ENCODE assay signal across 30 cellular contexts in the genomic region with DNA sequence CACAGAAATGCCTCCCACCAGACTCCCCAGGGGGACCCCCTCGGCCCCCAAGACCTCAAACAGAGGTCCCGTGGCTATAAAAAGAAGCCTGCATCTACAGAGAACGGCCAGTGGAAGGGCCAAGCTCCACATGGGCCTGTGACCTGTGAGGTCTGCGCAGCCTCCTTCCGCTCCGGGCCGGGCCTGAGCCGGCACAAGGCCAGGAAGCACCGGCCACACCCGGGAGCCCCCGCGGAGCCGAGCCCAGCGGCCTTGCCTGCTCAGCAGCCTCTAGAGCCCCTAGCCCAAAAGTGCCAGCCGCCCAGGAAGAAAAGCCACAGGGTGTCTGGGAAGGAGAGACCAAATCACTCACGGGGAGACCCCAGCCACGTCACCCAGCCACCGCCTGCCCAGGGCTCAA. TPM values are rescaled to one million over a fixed set of nuclear protein-coding genes. Genes with fewer than 3 reads are reported as not detected.
"Had no signal": no experiment of that assay in that cellular context is flagged by ENCODE, and none has a peak within 500 bp of the region (broad histone marks: within the 10 kb centered on the region; RNA-seq: fewer than 3 reads in every experiment).

No MANE protein-coding gene starts in this region.

- H3K27ac ChIP-seq: left lung, pancreas, prostate gland, skin epidermis, suprapubic skin, thoracic aorta, tibial artery, upper lobe of right lung had no signal

- DNase-seq: hippocampal formation; kidney glomerular epithelial cell; left cardiac atrium; left lung; mesendoderm; midbrain; mucosa of descending colon; naive thymus-derived CD4-positive, alpha-beta T cell; nucleus accumbens; pancreas; posterior cingulate gyrus; right cardiac atrium; stimulated activated CD4-positive, alpha-beta T cell treated with anti-CD3 and anti-CD28 coated beads, Interleukin-12 subunit alpha, Interleukin-12 subunit beta, amount 100 ng/mL, for 4 hours; stimulated activated CD4-positive, alpha-beta T cell treated with anti-CD3 and anti-CD28 coated beads, Interleukin-15, amount 100 ng/mL, for 24 hours; stimulated activated CD4-positive, alpha-beta T cell treated with anti-CD3 and anti-CD28 coated beads, Interleukin-2, amount 100 ng/mL, for 24 hours; stimulated activated CD4-positive, alpha-beta T cell treated with anti-CD3 and anti-CD28 coated beads, Interleukin-4, amount 100 ng/mL, for 1 hour; stimulated activated naive CD4-positive, alpha-beta T cell; tibial artery; trophoblast cell; upper lobe of right lung had no signal

- ATAC-seq: left cardiac atrium; left lung; mucosa of descending colon; naive thymus-derived CD4-positive, alpha-beta T cell; natural killer cell treated with Interleukin-12 subunit alpha and Interleukin-12 subunit beta and Interleukin-15 and Interleukin-18, amount 100 ng/mL, for 72 hours; pancreas; right cardiac atrium; sciatic nerve; upper lobe of right lung had no signal

- H3K36me3 ChIP-seq: left lung, pancreas, prostate gland, suprapubic skin, thoracic aorta, tibial artery, upper lobe of right lung had no signal

- H3K27me3 Mint-ChIP-seq: natural killer cell treated with Interleukin-12 subunit alpha and Interleukin-12 subunit beta and Interleukin-15 and Interleukin-18, amount 100 ng/mL, for 72 hours; stimulated activated naive CD8-positive, alpha-beta T cell treated with anti-CD3 and anti-CD28 coated beads, Interleukin-15, Interleukin-2, amounts not matched to agents 100 ng/mL and 50 ng/mL, for 24 hours had no signal

- H3K9me3 Mint-ChIP-seq: naive thymus-derived CD4-positive, alpha-beta T cell; natural killer cell treated with Interleukin-12 subunit alpha and Interleukin-12 subunit beta and Interleukin-15 and Interleukin-18, amount 100 ng/mL, for 72 hours; stimulated activated naive CD8-positive, alpha-beta T cell treated with anti-CD3 and anti-CD28 coated beads, Interleukin-15, Interleukin-2, amounts not matched to agents 100 ng/mL and 50 ng/mL, for 24 hours had no signal

- H3K4me3 ChIP-seq: left lung, lung, mucosa of descending colon, pancreas, prostate gland, skin epidermis, suprapubic skin, thoracic aorta, tibial artery, upper lobe of right lung had no signal

- H3K4me3 Mint-ChIP-seq: naive thymus-derived CD4-positive, alpha-beta T cell; natural killer cell treated with Interleukin-12 subunit alpha and Interleukin-12 subunit beta and Interleukin-15 and Interleukin-18, amount 100 ng/mL, for 72 hours; stimulated activated naive CD8-positive, alpha-beta T cell treated with anti-CD3 and anti-CD28 coated beads, Interleukin-15, Interleukin-2, amounts not matched to agents 100 ng/mL and 50 ng/mL, for 24 hours had no signal

- H3K4me1 ChIP-seq: pancreas had no signal

- H3K36me3 Mint-ChIP-seq: naive thymus-derived CD4-positive, alpha-beta T cell; natural killer cell treated with Interleukin-12 subunit alpha and Interleukin-12 subunit beta and Interleukin-15 and Interleukin-18, amount 100 ng/mL, for 72 hours had no signal

- H3K9me3 ChIP-seq: left lung, mucosa of descending colon, pancreas, prostate gland, suprapubic skin, thoracic aorta, tibial artery, upper lobe of right lung had no signal

- H3K27ac Mint-ChIP-seq: natural killer cell treated with Interleukin-12 subunit alpha and Interleukin-12 subunit beta and Interleukin-15 and Interleukin-18, amount 100 ng/mL, for 72 hours; stimulated activated naive CD8-positive, alpha-beta T cell treated with anti-CD3 and anti-CD28 coated beads, Interleukin-15, Interleukin-2, amounts not matched to agents 100 ng/mL and 50 ng/mL, for 24 hours had no signal

RNA-seq across cellular contexts. Expression of a gene that starts 52.0 kb away (rescaled TPM):
- polyA plus RNA-seq: keratinocyte, neural cell had no signal
